34 cellular contexts compared by ENCODE assay signal in the genomic region with DNA sequence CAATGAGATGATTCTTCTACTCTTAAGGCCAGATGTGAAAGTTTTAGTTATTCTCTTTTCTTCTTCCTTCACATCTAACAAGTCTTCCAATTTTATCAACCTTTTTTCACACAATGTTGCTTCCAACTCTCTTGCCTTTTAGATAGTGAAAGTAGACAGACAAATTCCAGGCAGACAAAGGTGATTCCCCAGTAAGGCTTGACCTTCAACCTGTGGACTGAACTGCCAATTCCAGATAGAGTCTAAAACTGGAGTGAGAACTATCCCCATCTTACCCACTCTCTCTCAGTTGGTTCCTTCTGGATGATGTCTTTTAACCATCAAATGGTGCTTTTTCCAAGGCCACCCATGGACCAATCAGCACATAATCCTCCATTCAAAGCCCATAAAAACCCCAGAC.
"Had no signal": no experiment of that assay in that cellular context is flagged by ENCODE, and none has a peak within 500 bp of the region (broad histone marks: within the 10 kb centered on the region; RNA-seq: fewer than 3 reads in every experiment).

No MANE protein-coding gene starts in this region.

- H3K9me3 ChIP-seq: MG63 had no signal

- H3K36me3 ChIP-seq: MG63 had no signal

- H3K4me3 ChIP-seq: MG63 had no signal

- H3K4me2 ChIP-seq: KMS-11 had no signal

- H3K27me3 ChIP-seq: MG63 had no signal

- H3K9ac ChIP-seq: KMS-11 had no signal

- DNase-seq: Karpas-422, Kasumi-1, KG1, MG63, MM.1S, MV-4-11, NCI-H1048, NCI-H1092, NCI-H1092 treated with DMSO at 0.1 percent for 48 hours, NCI-H1105, NCI-H1105 treated with DMSO at 0.1 percent for 48 hours, NCI-H1417, NCI-H1417 treated with DMSO at 0.1 percent for 48 hours, NCI-H1436, NCI-H1436 treated with DMSO at 0.1 percent for 48 hours, NCI-H146, NCI-H1694, NCI-H1694 treated with DMSO at 0.1 percent for 48 hours, NCI-H187, NCI-H187 treated with DMSO at 0.1 percent for 48 hours, NCI-H1930, NCI-H2029, NCI-H2029 treated with DMSO at 0.1 percent for 48 hours, NCI-H2081, NCI-H2081 treated with DMSO at 0.1 percent for 48 hours, NCI-H2107, NCI-H2171, NCI-H2171 treated with DMSO at 0.1 percent for 48 hours, NCI-H2227 treated with DMSO at 0.1 percent for 48 hours, NCI-H226, NCI-H345, NCI-H446, NCI-H446 treated with DMSO at 0.1 percent for 48 hours had no signal

- H3K27ac ChIP-seq: KMS-11 had no signal
